In genomic region chr7:17369686-17370426, GRCh38 we compare ENCODE assay signal across 12 cellular contexts.
DNase-seq lines count a peak whose midpoint lies in the region; ATAC-seq and TF ChIP-seq lines count a peak whose summit lies in the region.
"Had no signal": no experiment of that assay in that cellular context is flagged by ENCODE, and none has a peak within 500 bp of the region (broad histone marks: within the 10 kb centered on the region; RNA-seq: fewer than 3 reads in every experiment).

No MANE protein-coding gene starts in this region.

- H3K9me3 ChIP-seq in breast epithelium (no peaks in the 10 kb centered on the region), lower lobe of right lung (no peaks in the 10 kb centered on the region)
- H3K9me3 ChIP-seq: HAP-1, thyroid gland had no signal

- no peaks in the 10 kb centered on the region for H3K27me3 ChIP-seq in ACC112 (ENCODE audit: insufficient read depth, low read length)
- no peaks in the 10 kb centered on the region for H3K27me3 ChIP-seq in breast epithelium
- H3K27me3 ChIP-seq in lower lobe of right lung (ENCODE audit: low read depth): no peaks in the 10 kb centered on the region
- H3K27me3 ChIP-seq: thyroid gland had no signal

- no peaks in the 10 kb centered on the region for H3K79me2 ChIP-seq in ACC112 (ENCODE audit: control insufficient read depth, insufficient read depth, low read length, unreplicated experiment)

- peak; percentile 90 to 92 for ATAC-seq in lower lobe of right lung
- no peak for ATAC-seq in left colon
- no peak for ATAC-seq in HG03469 (IDR thresholded peaks at IDR 0.05; ENCODE audit: unreplicated experiment)

- DNase-seq in Kasumi-1 (lab: John Stamatoyannopoulos, UW) (peak; percentile 73 to 85), breast epithelium (ENCODE audit: low spot score in 2 of 2) (no peak), lower lobe of right lung (no peak), left colon (no peak), 8988T (no peak), NCI-H82 (lab: John Stamatoyannopoulos, UW) (no peak)
- DNase-seq: activated naive CD8-positive, alpha-beta T cell treated with anti-CD3 and anti-CD28 coated beads, Interleukin-2, amount 10 ng/mL, durations not matched to agents 7 days and 5 days; naive B cell had no signal

- H3K36me3 ChIP-seq in ACC112 (ENCODE audit: insufficient read depth, low read length) (no peaks in the 10 kb centered on the region), breast epithelium (no peaks in the 10 kb centered on the region), lower lobe of right lung (no peaks in the 10 kb centered on the region)
- H3K36me3 ChIP-seq: HAP-1, thyroid gland had no signal

- peak overlapping the region; percentile 100 for H3K27ac ChIP-seq in ACC112 (ENCODE audit: low read depth, low read length)
- peak overlapping the region; percentile 75 to 79 for H3K27ac ChIP-seq in breast epithelium
- H3K27ac ChIP-seq in lower lobe of right lung: peak overlapping the region; percentile 78
- H3K27ac ChIP-seq: thyroid gland had no signal

- TF ChIP-seq CTCF in breast epithelium (IDR thresholded peaks at IDR 0.05) (no peak), lower lobe of right lung (IDR thresholded peaks at IDR 0.05) (no peak)

- H3K4me3 ChIP-seq in ACC112 (ENCODE audit: low read depth, low read length): peak overlapping the region; percentile 51
- no peak overlapping the region for H3K4me3 ChIP-seq in breast epithelium
- H3K4me3 ChIP-seq in lower lobe of right lung: no peak overlapping the region
- H3K4me3 ChIP-seq: HAP-1, thyroid gland had no signal

- no peak overlapping the region for H2AFZ ChIP-seq in ACC112 (ENCODE audit: low read length, unreplicated experiment)

- no peak for TF ChIP-seq POLR2A in breast epithelium (IDR thresholded peaks at IDR 0.05)

- intact Hi-C loops in breast epithelium (cut with DNase I; ENCODE audit: low total_unique reads) (no loop called here), lower lobe of right lung (cut with DNase I) (no loop called here), left colon (cut with DNase I, micrococcal nuclease) (no loop called here)

- peaks cover 56% of the 10 kb centered on the region for H3K4me1 ChIP-seq in ACC112 (ENCODE audit: control insufficient read depth, insufficient read depth, low read length, unreplicated experiment)
- H3K4me1 ChIP-seq in breast epithelium: peaks cover 0 to 11% of the 10 kb centered on the region in 2 donors
- peaks cover 38% of the 10 kb centered on the region for H3K4me1 ChIP-seq in lower lobe of right lung
- H3K4me1 ChIP-seq: HAP-1 had no signal

Comparison
In these comparisons a context has a peak if more than half of its experiments do, and no peak if none do; other contexts are left out.
1. DNase-seq: peak in Kasumi-1 (2 of 2); none in breast epithelium (0 of 2), lower lobe of right lung (single experiment), left colon (0 of 2), 8988T (single experiment) and NCI-H82 (single experiment).
2. ATAC-seq: peak in lower lobe of right lung (2 of 2); none in left colon (single experiment) and HG03469 (single experiment).
3. Peak in every context shown above with its lines, with median percentiles within 50 percentile points of each other: H3K27ac ChIP-seq.